Comparison of ENCODE assay signal across 2 cellular contexts in the genomic region with DNA sequence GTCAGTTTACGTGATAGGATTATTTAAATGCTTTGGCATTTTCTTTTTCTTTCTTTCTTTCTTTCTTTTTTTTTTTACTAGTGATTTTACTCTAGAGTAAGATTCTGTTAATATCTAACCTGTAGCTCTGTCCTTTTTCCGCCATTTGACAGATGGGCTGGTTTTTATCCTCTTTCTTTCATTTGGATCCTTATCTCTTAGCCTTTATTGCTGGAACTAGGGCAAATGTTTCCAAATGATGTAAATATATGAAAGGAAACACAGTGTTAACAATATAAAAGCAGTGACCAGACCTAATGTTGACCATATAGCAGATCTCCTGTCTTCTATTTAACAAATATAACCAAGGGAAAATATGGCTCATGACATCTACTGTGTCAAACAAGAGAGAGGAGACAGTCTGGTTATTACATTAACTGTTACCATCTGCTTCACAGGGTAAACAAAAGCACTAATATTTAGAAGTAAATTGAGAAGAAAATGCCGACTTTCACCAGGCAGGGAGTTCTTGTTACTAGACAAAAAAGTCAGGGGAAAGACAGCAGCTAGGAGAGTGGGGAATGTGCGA.
TF ChIP-seq lines count a peak whose summit lies in the region.

No MANE protein-coding gene starts in this region.

TF ChIP-seq in A549, 52 proteins besides CTCF, POLR2A, EP300 and RAD21 (continued from another document):
- TF ChIP-seq NPAS2 (CRISPR knock-in tag; IDR thresholded peaks at IDR 0.05; ENCODE audit: borderline replicate concordance) (no peak), KDM1A (IDR thresholded peaks at IDR 0.05; ENCODE audit: low read depth) (no peak), ESRRA (IDR thresholded peaks at IDR 0.05; ENCODE audit: borderline replicate concordance, low read length) (no peak), BHLHE40 (IDR thresholded peaks at IDR 0.05; ENCODE audit: low read depth, low read length) (no peak), EHMT2 (IDR thresholded peaks at IDR 0.05; ENCODE audit: low read depth) (no peak), RFX5 (IDR thresholded peaks at IDR 0.05) (no peak), ZC3H11A (IDR thresholded peaks at IDR 0.05) (no peak), HEYL (CRISPR knock-in tag; IDR thresholded peaks at IDR 0.05) (no peak), FOSB (CRISPR knock-in tag; IDR thresholded peaks at IDR 0.05) (no peak), HOXB5 (CRISPR knock-in tag; IDR thresholded peaks at IDR 0.05) (no peak), SMC3 (IDR thresholded peaks at IDR 0.05) (no peak), FOSL2 (IDR thresholded peaks at IDR 0.05) (no peak), FOSL2 (CRISPR knock-in tag; IDR thresholded peaks at IDR 0.05) (no peak), PHF8 (IDR thresholded peaks at IDR 0.05; ENCODE audit: borderline replicate concordance, low read depth) (no peak)
- TF ChIP-seq, protein P1, sequence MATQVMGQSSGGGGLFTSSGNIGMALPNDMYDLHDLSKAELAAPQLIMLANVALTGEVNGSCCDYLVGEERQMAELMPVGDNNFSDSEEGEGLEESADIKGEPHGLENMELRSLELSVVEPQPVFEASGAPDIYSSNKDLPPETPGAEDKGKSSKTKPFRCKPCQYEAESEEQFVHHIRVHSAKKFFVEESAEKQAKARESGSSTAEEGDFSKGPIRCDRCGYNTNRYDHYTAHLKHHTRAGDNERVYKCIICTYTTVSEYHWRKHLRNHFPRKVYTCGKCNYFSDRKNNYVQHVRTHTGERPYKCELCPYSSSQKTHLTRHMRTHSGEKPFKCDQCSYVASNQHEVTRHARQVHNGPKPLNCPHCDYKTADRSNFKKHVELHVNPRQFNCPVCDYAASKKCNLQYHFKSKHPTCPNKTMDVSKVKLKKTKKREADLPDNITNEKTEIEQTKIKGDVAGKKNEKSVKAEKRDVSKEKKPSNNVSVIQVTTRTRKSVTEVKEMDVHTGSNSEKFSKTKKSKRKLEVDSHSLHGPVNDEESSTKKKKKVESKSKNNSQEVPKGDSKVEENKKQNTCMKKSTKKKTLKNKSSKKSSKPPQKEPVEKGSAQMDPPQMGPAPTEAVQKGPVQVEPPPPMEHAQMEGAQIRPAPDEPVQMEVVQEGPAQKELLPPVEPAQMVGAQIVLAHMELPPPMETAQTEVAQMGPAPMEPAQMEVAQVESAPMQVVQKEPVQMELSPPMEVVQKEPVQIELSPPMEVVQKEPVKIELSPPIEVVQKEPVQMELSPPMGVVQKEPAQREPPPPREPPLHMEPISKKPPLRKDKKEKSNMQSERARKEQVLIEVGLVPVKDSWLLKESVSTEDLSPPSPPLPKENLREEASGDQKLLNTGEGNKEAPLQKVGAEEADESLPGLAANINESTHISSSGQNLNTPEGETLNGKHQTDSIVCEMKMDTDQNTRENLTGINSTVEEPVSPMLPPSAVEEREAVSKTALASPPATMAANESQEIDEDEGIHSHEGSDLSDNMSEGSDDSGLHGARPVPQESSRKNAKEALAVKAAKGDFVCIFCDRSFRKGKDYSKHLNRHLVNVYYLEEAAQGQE (IDR thresholded peaks at IDR 0.05) = no peak
- TF ChIP-seq, protein P2, sequence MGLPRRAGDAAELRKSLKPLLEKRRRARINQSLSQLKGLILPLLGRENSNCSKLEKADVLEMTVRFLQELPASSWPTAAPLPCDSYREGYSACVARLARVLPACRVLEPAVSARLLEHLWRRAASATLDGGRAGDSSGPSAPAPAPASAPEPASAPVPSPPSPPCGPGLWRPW (IDR thresholded peaks at IDR 0.05) = no peak
- TF ChIP-seq, protein P3, sequence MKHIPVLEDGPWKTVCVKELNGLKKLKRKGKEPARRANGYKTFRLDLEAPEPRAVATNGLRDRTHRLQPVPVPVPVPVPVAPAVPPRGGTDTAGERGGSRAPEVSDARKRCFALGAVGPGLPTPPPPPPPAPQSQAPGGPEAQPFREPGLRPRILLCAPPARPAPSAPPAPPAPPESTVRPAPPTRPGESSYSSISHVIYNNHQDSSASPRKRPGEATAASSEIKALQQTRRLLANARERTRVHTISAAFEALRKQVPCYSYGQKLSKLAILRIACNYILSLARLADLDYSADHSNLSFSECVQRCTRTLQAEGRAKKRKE (CRISPR knock-in tag; IDR thresholded peaks at IDR 0.05; ENCODE audit: low read depth) = no peak
- TF ChIP-seq, protein P4, sequence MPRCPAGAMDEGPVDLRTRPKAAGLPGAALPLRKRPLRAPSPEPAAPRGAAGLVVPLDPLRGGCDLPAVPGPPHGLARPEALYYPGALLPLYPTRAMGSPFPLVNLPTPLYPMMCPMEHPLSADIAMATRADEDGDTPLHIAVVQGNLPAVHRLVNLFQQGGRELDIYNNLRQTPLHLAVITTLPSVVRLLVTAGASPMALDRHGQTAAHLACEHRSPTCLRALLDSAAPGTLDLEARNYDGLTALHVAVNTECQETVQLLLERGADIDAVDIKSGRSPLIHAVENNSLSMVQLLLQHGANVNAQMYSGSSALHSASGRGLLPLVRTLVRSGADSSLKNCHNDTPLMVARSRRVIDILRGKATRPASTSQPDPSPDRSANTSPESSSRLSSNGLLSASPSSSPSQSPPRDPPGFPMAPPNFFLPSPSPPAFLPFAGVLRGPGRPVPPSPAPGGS (IDR thresholded peaks at IDR 0.05) = no peak
TF ChIP-seq in A549: peak in this region for 0.

TF ChIP-seq in HCT116, 20 proteins besides CTCF, POLR2A, EP300 and RAD21 (continued from another document):
- TF ChIP-seq, protein P5, sequence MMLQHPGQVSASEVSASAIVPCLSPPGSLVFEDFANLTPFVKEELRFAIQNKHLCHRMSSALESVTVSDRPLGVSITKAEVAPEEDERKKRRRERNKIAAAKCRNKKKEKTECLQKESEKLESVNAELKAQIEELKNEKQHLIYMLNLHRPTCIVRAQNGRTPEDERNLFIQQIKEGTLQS (IDR thresholded peaks at IDR 0.05) = no peak
- TF ChIP-seq ZFX (IDR thresholded peaks at IDR 0.05) (no peak), SP1 (IDR thresholded peaks at IDR 0.05; ENCODE audit: low read depth) (no peak), YY1 (IDR thresholded peaks at IDR 0.05; ENCODE audit: extremely low read depth, insufficient replicate concordance, low read depth, low read length) (no peak), JUND (IDR thresholded peaks at IDR 0.05) (no peak), ZNF274 (IDR thresholded peaks at IDR 0.05; ENCODE audit: low read depth, low read length) (no peak), CBX3 (IDR thresholded peaks at IDR 0.05; ENCODE audit: low read depth) (no peak), EGR1 (IDR thresholded peaks at IDR 0.05; ENCODE audit: low read depth) (no peak), TCF7L2 (IDR thresholded peaks at IDR 0.05; ENCODE audit: borderline replicate concordance, extremely low read depth, insufficient read depth, insufficient read length) (no peak), CEBPB (IDR thresholded peaks at IDR 0.05; ENCODE audit: low read depth) (no peak), SIN3A (IDR thresholded peaks at IDR 0.05; ENCODE audit: low read depth) (no peak)
- TF ChIP-seq, protein P6, sequence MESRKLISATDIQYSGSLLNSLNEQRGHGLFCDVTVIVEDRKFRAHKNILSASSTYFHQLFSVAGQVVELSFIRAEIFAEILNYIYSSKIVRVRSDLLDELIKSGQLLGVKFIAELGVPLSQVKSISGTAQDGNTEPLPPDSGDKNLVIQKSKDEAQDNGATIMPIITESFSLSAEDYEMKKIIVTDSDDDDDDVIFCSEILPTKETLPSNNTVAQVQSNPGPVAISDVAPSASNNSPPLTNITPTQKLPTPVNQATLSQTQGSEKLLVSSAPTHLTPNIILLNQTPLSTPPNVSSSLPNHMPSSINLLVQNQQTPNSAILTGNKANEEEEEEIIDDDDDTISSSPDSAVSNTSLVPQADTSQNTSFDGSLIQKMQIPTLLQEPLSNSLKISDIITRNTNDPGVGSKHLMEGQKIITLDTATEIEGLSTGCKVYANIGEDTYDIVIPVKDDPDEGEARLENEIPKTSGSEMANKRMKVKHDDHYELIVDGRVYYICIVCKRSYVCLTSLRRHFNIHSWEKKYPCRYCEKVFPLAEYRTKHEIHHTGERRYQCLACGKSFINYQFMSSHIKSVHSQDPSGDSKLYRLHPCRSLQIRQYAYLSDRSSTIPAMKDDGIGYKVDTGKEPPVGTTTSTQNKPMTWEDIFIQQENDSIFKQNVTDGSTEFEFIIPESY (IDR thresholded peaks at IDR 0.05; ENCODE audit: extremely low read depth, insufficient replicate concordance, low read length) = no peak
- TF ChIP-seq, protein P7, sequence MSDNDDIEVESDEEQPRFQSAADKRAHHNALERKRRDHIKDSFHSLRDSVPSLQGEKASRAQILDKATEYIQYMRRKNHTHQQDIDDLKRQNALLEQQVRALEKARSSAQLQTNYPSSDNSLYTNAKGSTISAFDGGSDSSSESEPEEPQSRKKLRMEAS (IDR thresholded peaks at IDR 0.05) = no peak
- TF ChIP-seq, protein P1 (IDR thresholded peaks at IDR 0.05; ENCODE audit: low read depth) = no peak
